ENCODE assay signal across 8 cellular contexts in the genomic region with DNA sequence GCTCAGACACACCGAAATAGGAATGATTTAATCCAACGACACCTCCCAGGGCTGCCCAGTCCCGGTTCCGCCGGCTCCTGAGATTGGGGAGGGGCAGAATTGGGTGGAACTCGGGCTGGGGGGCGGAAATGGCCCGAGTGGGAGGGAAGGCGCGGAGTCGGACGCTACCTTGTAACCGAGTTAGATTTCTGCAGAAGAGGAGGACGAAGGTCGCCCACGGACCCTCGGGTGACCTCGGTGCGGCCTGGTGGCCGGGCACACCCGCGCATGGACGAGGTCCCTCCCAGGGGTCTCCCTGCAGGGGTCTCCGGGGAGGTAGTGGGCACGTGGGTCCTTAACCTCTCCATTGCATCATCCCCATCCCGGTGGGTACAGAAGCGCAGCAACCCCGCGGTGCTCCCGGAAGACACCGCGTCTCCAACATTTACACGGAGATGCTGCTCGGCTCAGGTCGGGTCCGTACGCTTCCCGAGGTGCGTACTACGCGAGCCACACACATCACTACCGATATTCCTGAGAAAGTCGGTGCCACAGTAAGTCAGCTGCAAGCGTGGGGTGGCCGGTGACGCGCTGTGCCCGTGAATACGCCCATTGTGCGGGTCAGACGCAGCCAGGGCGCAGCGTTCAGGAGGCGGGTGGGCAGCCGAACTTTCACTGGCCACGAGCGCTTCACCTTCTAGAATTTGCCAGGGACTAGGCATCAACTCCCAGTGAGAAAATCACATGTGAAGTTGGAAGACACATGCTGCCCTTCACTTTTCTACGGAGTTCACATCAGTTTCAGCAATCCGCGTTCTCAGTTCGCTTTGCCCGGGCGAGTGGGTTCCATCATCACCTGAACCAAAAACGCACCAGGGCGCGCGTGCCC.
DNase-seq lines count a peak whose midpoint lies in the region; ATAC-seq and TF ChIP-seq lines count a peak whose summit lies in the region.

No MANE protein-coding gene starts in this region.

- no peaks in the 10 kb centered on the region for H3K9me3 Mint-ChIP-seq in memory B cell

- no peaks in the 10 kb centered on the region for H3K36me3 Mint-ChIP-seq in memory B cell

- peaks cover 8% of the 10 kb centered on the region for H3K27me3 Mint-ChIP-seq in memory B cell

- peak; percentile 50 for DNase-seq in UCSD-AML1 (lab: John Stamatoyannopoulos, UW; ENCODE audit: unreplicated experiment)
- peak; percentile 22 for DNase-seq in effector CD8-positive, alpha-beta T cell (lab: John Stamatoyannopoulos, UW)
- peak in 1 of 2 donors; percentile 24 for DNase-seq in memory B cell (ENCODE audit: low spot score in 2 of 2)
- DNase-seq in substantia nigra (lab: John Stamatoyannopoulos, UW), result peak in 17 of 49 donors; percentile 34 to 66 (median 46)
- no peak for DNase-seq in GM20000 (ENCODE audit: low spot score)

- H3K4me3 ChIP-seq in HUES6 (ENCODE audit: low read depth, low read length), result peak overlapping the region; percentile 84

- TF ChIP-seq CTCF in GM20000 (IDR thresholded peaks at IDR 0.05; ENCODE audit: extremely low read depth, missing control alignments), result no peak

- no peaks in the 10 kb centered on the region for H3K36me3 ChIP-seq in HUES6 (ENCODE audit: control insufficient read depth, insufficient read depth, low read length)

- peak overlapping the region; percentile 84 for H3K27ac Mint-ChIP-seq in memory B cell

- no peaks in the 10 kb centered on the region for H3K9me3 ChIP-seq in HUES6 (ENCODE audit: control insufficient read depth, insufficient read depth, low read depth, low read length)

- peaks cover 12% of the 10 kb centered on the region for H3K4me1 Mint-ChIP-seq in memory B cell

- ATAC-seq in GM18498 (IDR thresholded peaks at IDR 0.05; ENCODE audit: unreplicated experiment) (peak; percentile 3), memory B cell (ENCODE audit: low read depth) (no peak), GM21367 (IDR thresholded peaks at IDR 0.05; ENCODE audit: unreplicated experiment) (no peak)

- H3K4me3 Mint-ChIP-seq in memory B cell, result peak overlapping the region; percentile 82

- H3K9ac ChIP-seq in HUES6 (ENCODE audit: low read length), result peak overlapping the region; percentile 82

- peaks cover 21% of the 10 kb centered on the region for H3K27me3 ChIP-seq in HUES6 (ENCODE audit: control insufficient read depth, insufficient read depth, low read length)

- peaks cover 40% of the 10 kb centered on the region for H3K4me1 ChIP-seq in HUES6 (ENCODE audit: control insufficient read depth, insufficient read depth, low read length)

- H3K27ac ChIP-seq in HUES6 (ENCODE audit: low read depth, low read length) (peak overlapping the region; percentile 21; the same call in 1 of the 2 replicates), substantia nigra (ENCODE audit: low read depth, low read length, poor library complexity, severe bottlenecking) (peak overlapping the region; percentile 45)
